16 cellular contexts compared by ENCODE assay signal in genomic region chr3:168977696-168978374, GRCh38.
DNase-seq lines count a peak whose midpoint lies in the region; FAIRE-seq and TF ChIP-seq lines count a peak whose summit lies in the region.
"Had no signal": no experiment of that assay in that cellular context is flagged by ENCODE, and none has a peak within 500 bp of the region (broad histone marks: within the 10 kb centered on the region; RNA-seq: fewer than 3 reads in every experiment).

No MANE protein-coding gene starts in this region.

- H4K91ac ChIP-seq in trophoblast cell (ENCODE audit: low read depth, low read length) = no peak overlapping the region

- no peaks in the 10 kb centered on the region for H3K9me3 Mint-ChIP-seq in progenitor cell of endocrine pancreas (ENCODE audit: low read depth)
- H3K9me3 Mint-ChIP-seq: memory B cell had no signal

- H3K27ac Mint-ChIP-seq in progenitor cell of endocrine pancreas = no peak overlapping the region
- H3K27ac Mint-ChIP-seq: memory B cell had no signal

- H2AK5ac ChIP-seq in trophoblast cell (ENCODE audit: low read length) = no peak overlapping the region

- H3K4me2 ChIP-seq in trophoblast cell (ENCODE audit: low read length) = no peak overlapping the region

- no peak overlapping the region for H3K4me3 Mint-ChIP-seq in progenitor cell of endocrine pancreas (ENCODE audit: low read depth)
- H3K4me3 Mint-ChIP-seq: memory B cell had no signal

- H3K9ac ChIP-seq in trophoblast cell (ENCODE audit: low read length) = no peak overlapping the region
- no peak overlapping the region for H3K9ac ChIP-seq in kidney (ENCODE audit: low read length in 2 of 2)

- H3K27me3 Mint-ChIP-seq in progenitor cell of endocrine pancreas = no peaks in the 10 kb centered on the region
- H3K27me3 Mint-ChIP-seq: memory B cell had no signal

- peaks cover 5% of the 10 kb centered on the region for H3K4me1 Mint-ChIP-seq in progenitor cell of endocrine pancreas (ENCODE audit: low read depth)
- H3K4me1 Mint-ChIP-seq: memory B cell had no signal

- no CpG with 5 or more reads among the region's 5 CpGs for WGBS in trophoblast cell (ENCODE audit: extremely low coverage, insufficient coverage, insufficient read length)

- no peaks in the 10 kb centered on the region for H3K9me3 ChIP-seq in trophoblast cell (ENCODE audit: insufficient read depth, low read depth, low read length)
- H3K9me3 ChIP-seq in kidney (ENCODE audit: control insufficient read depth in 1 of 2, low read length in 2 of 2) = no peaks in the 10 kb centered on the region
- H3K9me3 ChIP-seq: breast epithelium, upper lobe of left lung had no signal

- no peaks in the 10 kb centered on the region for H3K4me1 ChIP-seq in trophoblast cell (ENCODE audit: control insufficient read depth in 1 of 2, insufficient read depth in 2 of 2, low read length in 2 of 2)
- peaks cover 0 to 4% of the 10 kb centered on the region in 2 donors for H3K4me1 ChIP-seq in kidney (ENCODE audit: control insufficient read depth in 1 of 2, insufficient read depth in 1 of 2, low read depth in 1 of 2, low read length in 2 of 2)
- H3K4me1 ChIP-seq: breast epithelium had no signal

- H3K79me2 ChIP-seq in trophoblast cell (ENCODE audit: control insufficient read depth, insufficient read depth, low read length, poor library complexity) = no peaks in the 10 kb centered on the region

- H3K27ac ChIP-seq in trophoblast cell (ENCODE audit: low read depth, low read length) = no peak overlapping the region
- no peak overlapping the region for H3K27ac ChIP-seq in kidney (ENCODE audit: low read depth in 2 of 2, low read length in 2 of 2)
- H3K27ac ChIP-seq: breast epithelium, SK-N-MC, VCaP had no signal

- no peak overlapping the region for H3K4ac ChIP-seq in trophoblast cell (ENCODE audit: low read depth, low read length)

- H4K8ac ChIP-seq in trophoblast cell (ENCODE audit: low read depth, low read length) = no peak overlapping the region

- H3K4me3 ChIP-seq in trophoblast cell (ENCODE audit: low read depth, low read length) (no peak overlapping the region), kidney (ENCODE audit: low read length in 2 of 2) (no peak overlapping the region)
- H3K4me3 ChIP-seq: breast epithelium, SK-N-MC, upper lobe of left lung had no signal

- H2BK5ac ChIP-seq in trophoblast cell (ENCODE audit: low read depth, low read length, poor library complexity) = peak overlapping the region; percentile 31

- H4K12ac ChIP-seq in trophoblast cell (ENCODE audit: low read depth, low read length) = no peak overlapping the region

- H3K79me1 ChIP-seq in trophoblast cell (ENCODE audit: low read length) = no peaks in the 10 kb centered on the region

- H3K27me3 ChIP-seq in trophoblast cell (ENCODE audit: insufficient read depth, low read length) = no peaks in the 10 kb centered on the region
- H3K27me3 ChIP-seq: breast epithelium, upper lobe of left lung had no signal

- intact Hi-C loops in kidney (cut with DNase I) = no loop called here

- DNase-seq in DMS79 treated with DMSO at 0.1 percent for 48 hours (lab: John Stamatoyannopoulos, UW) = peak; percentile 65
- peak; percentile 10 for DNase-seq in RPMI7951 (ENCODE audit: low read depth)
- DNase-seq in fibroblast of peridontal ligament (ENCODE audit: extremely low read depth) = peak; percentile 77
- DNase-seq in trophoblast cell = no peak
- no peak for DNase-seq in progenitor cell of endocrine pancreas (ENCODE audit: low spot score, unreplicated experiment)
- DNase-seq in activated CD4-positive, alpha-beta T cell treated with anti-CD3 and anti-CD28 coated beads, Interleukin-2, amount 50 U/mL, for 4 hours = no peak
- no peak for DNase-seq in kidney
- DNase-seq in putamen (ENCODE audit: low spot score) = no peak
- DNase-seq: activated CD8-positive, alpha-beta memory T cell treated with anti-CD3 and anti-CD28 coated beads for 24 hours; activated gamma-delta T cell treated with Interleukin-2 at 50 U/mL for 16 hours; NCI-H2107; upper lobe of left lung had no signal

- no peak for FAIRE-seq in kidney (lab: Jason Lieb, UNC)

- H2AFZ ChIP-seq in trophoblast cell (ENCODE audit: insufficient read depth, low read length, poor library complexity) = no peak overlapping the region

- TF ChIP-seq CTCF in progenitor cell of endocrine pancreas (IDR thresholded peaks at IDR 0.05; ENCODE audit: unreplicated experiment) (no peak), kidney (IDR thresholded peaks at IDR 0.05; ENCODE audit: borderline replicate concordance, extremely low read depth, insufficient read depth) (no peak)

- H3K36me3 Mint-ChIP-seq in progenitor cell of endocrine pancreas (ENCODE audit: insufficient read depth) = no peaks in the 10 kb centered on the region
- H3K36me3 Mint-ChIP-seq: memory B cell had no signal

- no peak overlapping the region for H3K14ac ChIP-seq in trophoblast cell (ENCODE audit: low read length)

- no peak overlapping the region for H3K18ac ChIP-seq in trophoblast cell (ENCODE audit: low read length)

- H3K36me3 ChIP-seq in trophoblast cell (ENCODE audit: control insufficient read depth in 1 of 2, insufficient read depth in 2 of 2, low read length in 2 of 2) (no peaks in the 10 kb centered on the region), kidney (ENCODE audit: control insufficient read depth in 1 of 2, insufficient read depth in 2 of 2, low read length in 2 of 2) (no peaks in the 10 kb centered on the region)
- H3K36me3 ChIP-seq: breast epithelium, upper lobe of left lung had no signal

- no peak overlapping the region for H3K23ac ChIP-seq in trophoblast cell (ENCODE audit: low read length)

- no peak overlapping the region for H2BK12ac ChIP-seq in trophoblast cell (ENCODE audit: low read length)

- no peak overlapping the region for H2BK120ac ChIP-seq in trophoblast cell (ENCODE audit: insufficient read depth, low read length, poor library complexity)

Comparison
In these comparisons a context has a peak if more than half of its experiments do, and no peak if none do; other contexts are left out.
1. DNase-seq: peak in DMS79 treated with DMSO at 0.1 percent for 48 hours (single experiment), RPMI7951 (single experiment) and fibroblast of peridontal ligament (single experiment); none in trophoblast cell (0 of 2), progenitor cell of endocrine pancreas (single experiment), activated CD4-positive, alpha-beta T cell treated with anti-CD3 and anti-CD28 coated beads, Interleukin-2, amount 50 U/mL, for 4 hours (0 of 2), kidney (single experiment) and putamen (single experiment).